In the genomic region with DNA sequence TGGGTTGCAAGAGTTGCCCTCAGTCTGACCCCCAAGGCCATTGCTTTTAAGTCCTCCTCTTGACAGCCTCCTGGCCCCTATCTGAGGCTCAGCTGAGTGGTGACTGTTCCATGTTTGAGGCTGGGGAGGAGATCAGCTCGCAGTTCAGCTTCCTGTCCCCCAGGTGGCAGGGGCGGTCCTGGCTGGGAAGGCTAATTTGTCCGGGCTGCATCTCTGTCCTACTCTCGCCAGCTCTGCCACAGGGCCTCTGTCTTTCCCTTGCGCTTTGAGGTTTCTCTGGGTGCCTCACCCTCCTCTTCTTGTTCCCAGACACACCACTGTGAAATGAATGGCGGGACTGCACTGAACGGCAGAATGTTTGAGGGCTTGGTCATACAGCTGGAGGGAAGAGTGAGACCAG, we compare ENCODE assay signal across 8 cellular contexts.
DNase-seq lines count a peak whose midpoint lies in the region; ATAC-seq, FAIRE-seq and TF ChIP-seq lines count a peak whose summit lies in the region.

No MANE protein-coding gene starts in this region.

- peaks cover 2% of the 10 kb centered on the region for H3K4me1 ChIP-seq in osteoblast (ENCODE audit: insufficient read depth, low read length)

- H4K20me1 ChIP-seq in osteoblast (ENCODE audit: insufficient read depth, low read length): no peaks in the 10 kb centered on the region

- TF ChIP-seq CTCF in cardiac fibroblast (IDR thresholded peaks at IDR 0.05; ENCODE audit: low read depth, low read length) (peak; percentile 74), osteoblast (IDR thresholded peaks at IDR 0.05; ENCODE audit: extremely low read depth, low read depth, low read length) (peak; percentile 77)

- no peak overlapping the region for H3K27ac ChIP-seq in osteoblast (ENCODE audit: low read depth, low read length)

- H3K79me2 ChIP-seq in osteoblast (ENCODE audit: insufficient read depth, low read length): no peaks in the 10 kb centered on the region

- H3K4me2 ChIP-seq in osteoblast (ENCODE audit: insufficient read depth, low read length): no peak overlapping the region

- no peak overlapping the region for H2AFZ ChIP-seq in osteoblast (ENCODE audit: low read length)

- no peaks in the 10 kb centered on the region for H3K36me3 ChIP-seq in osteoblast (ENCODE audit: insufficient read depth, low read length)

- H3K9me3 ChIP-seq in osteoblast (ENCODE audit: low read depth, low read length): no peaks in the 10 kb centered on the region

- H3K4me3 ChIP-seq in cardiac fibroblast (replicated peaks in 1 of 2; ENCODE audit: low read depth in 2 of 2, low read length in 2 of 2) (no peak overlapping the region), osteoblast (ENCODE audit: insufficient read depth, low read length) (no peak overlapping the region)

- peak; percentile 73 for DNase-seq in AG08396 (ENCODE audit: low spot score)
- DNase-seq in GM18507 (ENCODE audit: extremely low spot score, insufficient read length, low read depth): peak; percentile 15
- peak; percentile 76 for DNase-seq in NCI-H69 (lab: John Stamatoyannopoulos, UW)
- DNase-seq in cardiac fibroblast (ENCODE audit: low read depth in 2 of 2): peak; percentile 44 to 59
- DNase-seq in osteoblast (ENCODE audit: insufficient read length, low spot score, missing footprints): peak; percentile 92
- DNase-seq in activated gamma-delta T cell treated with Interleukin-2 at 50 U/mL for 16 hours: no peak

- no peak for FAIRE-seq in GM18507 (lab: Jason Lieb, UNC)

- peaks cover 19% of the 10 kb centered on the region for H3K27me3 ChIP-seq in osteoblast (ENCODE audit: insufficient read depth, low read length)

- ATAC-seq in GM18861 (IDR thresholded peaks at IDR 0.05; ENCODE audit: unreplicated experiment) (no peak), GM18511 (IDR thresholded peaks at IDR 0.05; ENCODE audit: unreplicated experiment) (no peak)
